ENCODE assay signal across 17 cellular contexts in genomic region chr3:143128212-143128611, GRCh38. TPM values are rescaled to one million over a fixed set of nuclear protein-coding genes. Genes with fewer than 3 reads are reported as not detected.
A peak's percentile ranks its signal among the peaks of the same experiment; 100 is the strongest.
DNase-seq lines count a peak whose midpoint lies in the region; ATAC-seq, FAIRE-seq and TF ChIP-seq lines count a peak whose summit lies in the region.
"Had no signal": no experiment of that assay in that cellular context is flagged by ENCODE, and none has a peak within 500 bp of the region (broad histone marks: within the 10 kb centered on the region; RNA-seq: fewer than 3 reads in every experiment).

No MANE protein-coding gene starts in this region.

- DNase-seq in CD8-positive, alpha-beta T cell = no peak
- DNase-seq in IMR-90 = peak; percentile 9
- DNase-seq in endothelial cell of umbilical vein (ENCODE audit: low read depth, low spot score) = no peak
- DNase-seq in naive thymus-derived CD8-positive, alpha-beta T cell = no peak
- DNase-seq in NCI-H1048 (lab: John Stamatoyannopoulos, UW) = no peak
- no peak for DNase-seq in ovary
- no peak for DNase-seq in MCF 10A (ENCODE audit: unreplicated experiment)
- no peak for DNase-seq in T-helper 9 cell
- DNase-seq: BE2C, DMS79 treated with DMSO at 0.1 percent for 48 hours, GDM1 had no signal

- no peak overlapping the region for H3K56ac ChIP-seq in IMR-90 (ENCODE audit: extremely low read depth, insufficient read depth, low read length)

- H4K20me1 ChIP-seq in IMR-90 (ENCODE audit: insufficient read depth, low read length) (no peaks in the 10 kb centered on the region), endothelial cell of umbilical vein (replicated peaks; ENCODE audit: control insufficient read depth, extremely low read depth, insufficient read depth, low read length) (no peaks in the 10 kb centered on the region)

- no peak overlapping the region for H3K4me3 Mint-ChIP-seq in CD8-positive, alpha-beta T cell
- no peak overlapping the region for H3K4me3 Mint-ChIP-seq in naive thymus-derived CD8-positive, alpha-beta T cell
- H3K4me3 Mint-ChIP-seq in MCF 10A (ENCODE audit: unreplicated experiment) = no peak overlapping the region

- in situ Hi-C loops in IMR-90 (cut with MboI; ENCODE audit: low sequenced_read_pairs) = loop anchor here (10.0 kb wide), 1 partner anchor 177 kb away; no protein-coding TSS in a partner anchor

- no peaks in the 10 kb centered on the region for H3K9me3 ChIP-seq in CD8-positive, alpha-beta T cell (ENCODE audit: low read length)
- H3K9me3 ChIP-seq in IMR-90 (ENCODE audit: control insufficient read depth, insufficient read depth, low read length) (no peaks in the 10 kb centered on the region), endothelial cell of umbilical vein (replicated peaks; ENCODE audit: control insufficient read depth, insufficient read depth, low read length) (no peaks in the 10 kb centered on the region), ovary (no peaks in the 10 kb centered on the region)
- H3K9me3 ChIP-seq: A549, BE2C, HAP-1 had no signal

- no peaks in the 10 kb centered on the region for H3K27me3 Mint-ChIP-seq in CD8-positive, alpha-beta T cell (ENCODE audit: low read depth)
- no peaks in the 10 kb centered on the region for H3K27me3 Mint-ChIP-seq in naive thymus-derived CD8-positive, alpha-beta T cell
- no peaks in the 10 kb centered on the region for H3K27me3 Mint-ChIP-seq in MCF 10A (ENCODE audit: insufficient read depth, unreplicated experiment)

- H3K9ac ChIP-seq in IMR-90 (ENCODE audit: low read depth, low read length) = no peak overlapping the region
- no peak overlapping the region for H3K9ac ChIP-seq in endothelial cell of umbilical vein (replicated peaks; ENCODE audit: extremely low read depth, insufficient read depth, low read length)

- peak overlapping the region; percentile 25 for H3K27ac Mint-ChIP-seq in CD8-positive, alpha-beta T cell
- peak overlapping the region in 8 of 10 donors; percentile 1 to 74 (median 16) for H3K27ac Mint-ChIP-seq in naive thymus-derived CD8-positive, alpha-beta T cell
- H3K27ac Mint-ChIP-seq in MCF 10A (ENCODE audit: low read depth, unreplicated experiment) = no peak overlapping the region

- no peak overlapping the region for H3K4me3 ChIP-seq in CD8-positive, alpha-beta T cell (ENCODE audit: low read depth, low read length)
- no peak overlapping the region for H3K4me3 ChIP-seq in IMR-90 (ENCODE audit: insufficient read depth, low read depth, low read length)
- no peak overlapping the region for H3K4me3 ChIP-seq in endothelial cell of umbilical vein (replicated peaks in 1 of 3; ENCODE audit: insufficient read depth in 1 of 3, low read depth in 1 of 3, low read length in 3 of 3)
- H3K4me3 ChIP-seq in ovary = no peak overlapping the region
- H3K4me3 ChIP-seq: A549, HAP-1 had no signal

- H3K4ac ChIP-seq in IMR-90 (ENCODE audit: low read depth, low read length) = no peak overlapping the region

- peaks cover 17% of the 10 kb centered on the region for H3K4me1 ChIP-seq in CD8-positive, alpha-beta T cell (ENCODE audit: insufficient read depth, low read length)
- H3K4me1 ChIP-seq in IMR-90 (ENCODE audit: control insufficient read depth, insufficient read depth, low read length) (peaks cover 6% of the 10 kb centered on the region), endothelial cell of umbilical vein (ENCODE audit: control insufficient read depth, extremely low read depth, insufficient read depth, low read length) (no peaks in the 10 kb centered on the region), ovary (ENCODE audit: insufficient read depth) (no peaks in the 10 kb centered on the region)
- H3K4me1 ChIP-seq: BE2C, HAP-1 had no signal

- no peak for TF ChIP-seq EP300 in ovary (IDR thresholded peaks at IDR 0.05)

- no peak overlapping the region for H3K27ac ChIP-seq in CD8-positive, alpha-beta T cell (ENCODE audit: low read depth, low read length)
- no peak overlapping the region for H3K27ac ChIP-seq in IMR-90 (ENCODE audit: insufficient read depth, low read length)
- no peak overlapping the region for H3K27ac ChIP-seq in endothelial cell of umbilical vein (ENCODE audit: insufficient read depth, low read depth, low read length)
- H3K27ac ChIP-seq in ovary = no peak overlapping the region
- H3K27ac ChIP-seq: A549, C4-2B had no signal

- H3K79me2 ChIP-seq in endothelial cell of umbilical vein (ENCODE audit: control insufficient read depth, insufficient read depth, low read length) = no peaks in the 10 kb centered on the region

- TF ChIP-seq RAD21 in IMR-90 (IDR thresholded peaks at IDR 0.05; ENCODE audit: low read length) = no peak

- H2BK120ac ChIP-seq in IMR-90 (ENCODE audit: low read depth, low read length) = no peak overlapping the region

- no peak overlapping the region for H2BK5ac ChIP-seq in IMR-90 (ENCODE audit: low read depth, low read length, poor library complexity, severe bottlenecking)

- H3K14ac ChIP-seq in IMR-90 (replicated peaks; ENCODE audit: low read depth, low read length) = no peak overlapping the region

- no peak overlapping the region for H3K18ac ChIP-seq in IMR-90 (ENCODE audit: low read depth, low read length)

- peaks cover 41% of the 10 kb centered on the region for H3K4me1 Mint-ChIP-seq in CD8-positive, alpha-beta T cell (ENCODE audit: low read depth)
- peaks cover 17 to 43% (median 42%) of the 10 kb centered on the region in 4 donors for H3K4me1 Mint-ChIP-seq in naive thymus-derived CD8-positive, alpha-beta T cell
- H3K4me1 Mint-ChIP-seq in MCF 10A (ENCODE audit: insufficient read depth, unreplicated experiment) = no peaks in the 10 kb centered on the region

- H3K9me1 ChIP-seq in IMR-90 (ENCODE audit: insufficient read depth, low read length) = no peaks in the 10 kb centered on the region
- H3K9me1 ChIP-seq in endothelial cell of umbilical vein (replicated peaks; ENCODE audit: control insufficient read depth, extremely low read depth, insufficient read depth, low read length) = no peaks in the 10 kb centered on the region

- TF ChIP-seq POLR2A in IMR-90 (IDR thresholded peaks at IDR 0.05; ENCODE audit: low read depth, low read length) (no peak), endothelial cell of umbilical vein (IDR thresholded peaks at IDR 0.05; ENCODE audit: low read depth, low read length) (no peak), ovary (IDR thresholded peaks at IDR 0.05) (no peak)

- FAIRE-seq in endothelial cell of umbilical vein (lab: Jason Lieb, UNC) = peak; percentile 43
- FAIRE-seq: A549, H1, HepG2, HTR-8/SVneo had no signal

- no peaks in the 10 kb centered on the region for H3K36me3 ChIP-seq in CD8-positive, alpha-beta T cell (ENCODE audit: insufficient read depth, low read length)
- H3K36me3 ChIP-seq in IMR-90 (ENCODE audit: control insufficient read depth, insufficient read depth, low read length) (no peaks in the 10 kb centered on the region), endothelial cell of umbilical vein (ENCODE audit: control insufficient read depth in 2 of 2, extremely low read depth in 1 of 2, insufficient read depth in 2 of 2, low read length in 2 of 2) (no peaks in the 10 kb centered on the region), ovary (no peaks in the 10 kb centered on the region)
- H3K36me3 ChIP-seq: BE2C, HAP-1 had no signal

- BruUV-seq in IMR-90 (replicated peaks; lab: Mats Ljungman, UMichigan) (no TSS peak), endothelial cell of umbilical vein (replicated peaks; lab: Mats Ljungman, UMichigan) (no TSS peak), MCF 10A (replicated peaks; lab: Mats Ljungman, UMichigan) (no TSS peak)

- intact Hi-C loops in CD8-positive, alpha-beta T cell (cut with DNase I, micrococcal nuclease) = loop anchor here in 1 of 2 experiments (10.0 kb wide), 1 partner anchor 517 kb away; no protein-coding TSS in a partner anchor
- intact Hi-C loops in IMR-90 (cut with micrococcal nuclease) (no loop called here), endothelial cell of umbilical vein (cut with micrococcal nuclease) (no loop called here), ovary (cut with DNase I) (no loop called here), MCF 10A (cut with micrococcal nuclease) (no loop called here)

- H2AK5ac ChIP-seq in IMR-90 (ENCODE audit: low read depth, low read length) = no peak overlapping the region

- H4K5ac ChIP-seq in IMR-90 (ENCODE audit: low read depth, low read length) = no peak overlapping the region

- TF ChIP-seq CTCF in CD8-positive, alpha-beta T cell (IDR thresholded peaks at IDR 0.05) = no peak
- TF ChIP-seq CTCF in IMR-90 (conservative IDR thresholded peaks at IDR 0.05; ENCODE audit: low read depth, low read length) (no peak), endothelial cell of umbilical vein (IDR thresholded peaks at IDR 0.05; ENCODE audit: extremely low read depth in 1 of 2, insufficient read depth in 1 of 2, low read depth in 1 of 2, low read length in 2 of 2) (no peak), ovary (IDR thresholded peaks at IDR 0.05) (no peak), MCF 10A (IDR thresholded peaks at IDR 0.05; ENCODE audit: unreplicated experiment) (no peak)

- no CpG with 5 or more reads among the region's 4 CpGs for WGBS in IMR-90 (ENCODE audit: extremely low coverage in 2 of 2, insufficient read length in 1 of 2), 2 experiments
- 31 to 41% (median 41%) methylated on average over 4 of the region's 4 CpGs for WGBS in ovary, 3 donors

- H3K79me1 ChIP-seq in IMR-90 (ENCODE audit: low read depth in 1 of 2, low read length in 2 of 2) = no peaks in the 10 kb centered on the region; a peak in 1 of 4 replicates

- H4K8ac ChIP-seq in IMR-90 (ENCODE audit: low read depth in 2 of 2, low read length in 2 of 2) = no peak overlapping the region

- CTCF ChIA-PET in CD8-positive, alpha-beta T cell (lab: Charles Lee) = no interaction called here
- CTCF ChIA-PET in IMR-90 (lab: Yijun Ruan, JAX) (no interaction called here), endothelial cell of umbilical vein (lab: Charles Lee) (no interaction called here), MCF 10A (lab: Yijun Ruan, JAX) (interaction anchor here (0.6 to 1.4 kb wide), 2 partner anchors 15 to 22 kb away, joined by 3 read pairs; no protein-coding TSS in a partner anchor)

- no peak overlapping the region for H2BK15ac ChIP-seq in IMR-90 (ENCODE audit: low read depth, low read length)

- H3K9me3 Mint-ChIP-seq in CD8-positive, alpha-beta T cell = no peaks in the 10 kb centered on the region
- H3K9me3 Mint-ChIP-seq in naive thymus-derived CD8-positive, alpha-beta T cell = no peaks in the 10 kb centered on the region
- H3K9me3 Mint-ChIP-seq in MCF 10A (ENCODE audit: unreplicated experiment) = no peaks in the 10 kb centered on the region

- POLR2A ChIA-PET in CD8-positive, alpha-beta T cell (lab: Charles Lee) = no interaction called here
- POLR2A ChIA-PET in IMR-90 (lab: Charles Lee; ENCODE audit: unreplicated experiment) (no interaction called here), endothelial cell of umbilical vein (lab: Charles Lee) (no interaction called here), MCF 10A (lab: Yijun Ruan, JAX) (no interaction called here)
- POLR2A ChIA-PET in naive thymus-derived CD8-positive, alpha-beta T cell (lab: Charles Lee) = no interaction called here

- no peak overlapping the region for H3K23ac ChIP-seq in IMR-90 (ENCODE audit: low read depth, low read length)

- H2AFZ ChIP-seq in IMR-90 (replicated peaks; ENCODE audit: low read length, poor library complexity) (no peak overlapping the region), endothelial cell of umbilical vein (ENCODE audit: low read depth, low read length) (no peak overlapping the region)

- no peaks in the 10 kb centered on the region for H3K27me3 ChIP-seq in CD8-positive, alpha-beta T cell (ENCODE audit: insufficient read depth, low read length)
- H3K27me3 ChIP-seq in IMR-90 (ENCODE audit: control insufficient read depth, insufficient read depth, low read length) = no peaks in the 10 kb centered on the region
- no peaks in the 10 kb centered on the region for H3K27me3 ChIP-seq in endothelial cell of umbilical vein (ENCODE audit: control insufficient read depth in 2 of 2, insufficient read depth in 2 of 2, low read length in 2 of 2)
- no peaks in the 10 kb centered on the region for H3K27me3 ChIP-seq in ovary
- H3K27me3 ChIP-seq: BE2C had no signal

- H3K36me3 Mint-ChIP-seq in CD8-positive, alpha-beta T cell = peaks cover 4% of the 10 kb centered on the region
- no peaks in the 10 kb centered on the region for H3K36me3 Mint-ChIP-seq in naive thymus-derived CD8-positive, alpha-beta T cell
- H3K36me3 Mint-ChIP-seq in MCF 10A (ENCODE audit: insufficient read depth, unreplicated experiment) = no peaks in the 10 kb centered on the region

- H2AK9ac ChIP-seq in IMR-90 (replicated peaks; ENCODE audit: low read depth, low read length, poor library complexity) = no peak overlapping the region

- no peak overlapping the region for H2BK20ac ChIP-seq in IMR-90 (ENCODE audit: low read depth, low read length)

- ATAC-seq in CD8-positive, alpha-beta T cell = no peak
- peak; percentile 68 for ATAC-seq in IMR-90 (ENCODE audit: low read depth)
- ATAC-seq in naive thymus-derived CD8-positive, alpha-beta T cell = no peak
- ATAC-seq: A549, HepG2 had no signal

- H3K4me2 ChIP-seq in IMR-90 (ENCODE audit: low read depth, low read length) (no peak overlapping the region), endothelial cell of umbilical vein (ENCODE audit: insufficient read depth, low read length) (no peak overlapping the region)
- H3K4me2 ChIP-seq: A549 had no signal

- dilution Hi-C loops in IMR-90 (cut with HindIII; ENCODE audit: low sequenced_read_pairs, unreplicated experiment) = no loop called here
- dilution Hi-C loops in endothelial cell of umbilical vein (cut with MboI; ENCODE audit: extremely low pct_ligation_motif_present, low sequenced_read_pairs) = no loop called here

- no peak overlapping the region for H4K91ac ChIP-seq in IMR-90 (ENCODE audit: insufficient read depth, low read depth, low read length)

RNA-seq across cellular contexts. Expression of gene CHST2, which starts 8.6 kb away (rescaled TPM):
- total RNA-seq in CD8-positive, alpha-beta T cell = 1 to 10 TPM; 2.5 to 2.7 TPM
- total RNA-seq in IMR-90 (2012; rRNA removed) (0.90 and 1.1 TPM in 2 replicates), endothelial cell of umbilical vein (2.5 and 6.5 TPM in 2 replicates), ovary (1 to 10 TPM; 1.2 to 6.3 (median 4.5) TPM), MCF 10A (2022) (2.3 and 2.6 TPM in 2 replicates)
- polyA plus RNA-seq in IMR-90 (2012; rRNA removed) (1.4 TPM in 2 replicates), endothelial cell of umbilical vein (4.3 and 5.2 TPM in 2 replicates), ovary (1 to 10 TPM; 5.8 to 8.0 TPM)
- polyA plus RNA-seq in IMR-90 (2012; cell fraction: cytosol; rRNA removed) = 1.1 and 2.2 TPM in 2 replicates
- 0.45 and 1.1 TPM in 2 replicates for polyA plus RNA-seq in IMR-90 (2012; cell fraction: nucleus; rRNA removed; ENCODE audit: low replicate concordance)
- 2.4 and 3.8 TPM in 2 replicates for polyA plus RNA-seq in endothelial cell of umbilical vein (2011; cell fraction: cytosol; rRNA removed)
- polyA plus RNA-seq in endothelial cell of umbilical vein (2011; cell fraction: nucleus; rRNA removed) = 2.0 and 2.8 TPM in 2 replicates
- polyA plus RNA-seq in endothelial cell of umbilical vein (2012) = 9.8 and 10.6 TPM in 2 replicates
- 3.1 and 3.8 TPM in 2 replicates for polyA minus RNA-seq in endothelial cell of umbilical vein
- polyA minus RNA-seq in endothelial cell of umbilical vein (2011; cell fraction: cytosol; rRNA and poly(A)+ RNA removed) = not detected
- 1.4 and 3.0 TPM in 2 replicates for polyA minus RNA-seq in endothelial cell of umbilical vein (2011; cell fraction: nucleus; rRNA and poly(A)+ RNA removed)
- total RNA-seq in naive thymus-derived CD8-positive, alpha-beta T cell = 1 to 10 TPM; 4.2 to 5.2 TPM
- polyA plus RNA-seq in naive thymus-derived CD8-positive, alpha-beta T cell = 10 to 100 TPM in 1 of 3 donors, 1 to 10 TPM in 2; 4.2 to 11.4 (median 5.5) TPM
- total RNA-seq: HepG2 had no signal
- polyA plus RNA-seq: HepG2 had no signal
